In genomic region chr15:63449711-63450110, GRCh38 we compare ENCODE assay signal across 16 cellular contexts. TPM values are rescaled to one million over a fixed set of nuclear protein-coding genes. Genes with fewer than 3 reads are reported as not detected.
DNase-seq lines count a peak whose midpoint lies in the region; ATAC-seq and TF ChIP-seq lines count a peak whose summit lies in the region.
"Had no signal": no experiment of that assay in that cellular context is flagged by ENCODE, and none has a peak within 500 bp of the region (broad histone marks: within the 10 kb centered on the region; RNA-seq: fewer than 3 reads in every experiment).

No MANE protein-coding gene starts in this region.

- H3K4me3 ChIP-seq in H7 (ENCODE audit: insufficient read depth, low read depth, low read length) (no peak overlapping the region), liver (ENCODE audit: low read depth in 1 of 3, low read length in 3 of 3) (peak overlapping the region in 1 of 3 donors; percentile 24), stomach (no peak overlapping the region)
- H3K4me3 ChIP-seq: skin epidermis had no signal

- intact Hi-C loops in stomach (cut with DNase I; ENCODE audit: low total_unique reads), result no loop called here

- WGBS in liver, result 18% methylated on average over 3 of the region's 3 CpGs
- 57 to 66% (median 62%) methylated on average over 3 of the region's 3 CpGs for WGBS in stomach, 5 donors

- H3K36me3 ChIP-seq in H7 (replicated peaks; ENCODE audit: control insufficient read depth, insufficient read depth, low read length), result no peaks in the 10 kb centered on the region
- no peaks in the 10 kb centered on the region for H3K36me3 ChIP-seq in liver (ENCODE audit: control insufficient read depth in 4 of 4, insufficient read depth in 3 of 4, low read depth in 1 of 4, low read length in 3 of 4)
- H3K36me3 ChIP-seq in stomach, result no peaks in the 10 kb centered on the region

- TF ChIP-seq POLR2A in stomach (IDR thresholded peaks at IDR 0.05), result no peak

- TF ChIP-seq CTCF in 22Rv1 (IDR thresholded peaks at IDR 0.05), result no peak
- no peak for TF ChIP-seq CTCF in liver (IDR thresholded peaks at IDR 0.05; ENCODE audit: low read depth, low read length, missing input control)
- no peak for TF ChIP-seq CTCF in stomach (IDR thresholded peaks at IDR 0.05)
- TF ChIP-seq CTCF in GM20000 (IDR thresholded peaks at IDR 0.05; ENCODE audit: extremely low read depth, missing control alignments), result no peak

- TF ChIP-seq RAD21 in liver (IDR thresholded peaks at IDR 0.05), result no peak

- H3K9me3 ChIP-seq in liver (ENCODE audit: control insufficient read depth in 4 of 4, low read length in 3 of 4) (no peaks in the 10 kb centered on the region), stomach (no peaks in the 10 kb centered on the region)

- H3K27me3 ChIP-seq in H7 (ENCODE audit: control insufficient read depth, insufficient read depth, low read length) (no peaks in the 10 kb centered on the region), liver (ENCODE audit: control insufficient read depth in 4 of 4, insufficient read depth in 4 of 4, low read length in 3 of 4) (no peaks in the 10 kb centered on the region), stomach (no peaks in the 10 kb centered on the region)

- H3K9ac ChIP-seq in liver (ENCODE audit: low read depth in 1 of 2, low read length in 2 of 2), result no peak overlapping the region

- peaks cover 3 to 39% (median 20%) of the 10 kb centered on the region in 4 donors for H3K4me1 ChIP-seq in liver (ENCODE audit: control insufficient read depth in 4 of 4, insufficient read depth in 4 of 4, low read length in 3 of 4)
- peaks cover 0 to 21% (median 7%) of the 10 kb centered on the region in 4 donors for H3K4me1 ChIP-seq in stomach

- DNase-seq in H7, result peak; percentile 66
- DNase-seq in COLO668 (lab: John Stamatoyannopoulos, UW; ENCODE audit: unreplicated experiment), result no peak
- no peak for DNase-seq in stomach
- DNase-seq in GM20000 (ENCODE audit: low spot score), result no peak
- DNase-seq in amniotic stem cell (lab: John Stamatoyannopoulos, UW), result no peak
- DNase-seq: ACHN; activated CD8-positive, alpha-beta memory T cell treated with anti-CD3 and anti-CD28 coated beads, Interleukin-2, amount 10 ng/mL, durations not matched to agents 7 days and 5 days; activated gamma-delta T cell treated with Interleukin-2 at 50 U/mL for 16 hours; midbrain; NCI-H1694; NCI-H446 treated with DMSO at 0.1 percent for 48 hours; stimulated activated naive B cell treated with anti-CD40 and anti-IgM and Interleukin-4, amounts not matched to agents 10 μg/mL and 1 μg/mL and 100 μg/mL, for 72 hours had no signal

- peak; percentile 63 for ATAC-seq in SK-N-SH treated with all-trans-retinoic acid at 6 μM for 48 hours
- ATAC-seq: activated CD8-positive, alpha-beta memory T cell treated with anti-CD3 and anti-CD28 coated beads, Interleukin-2, amount 10 ng/mL, durations not matched to agents 7 days and 5 days; stimulated activated naive B cell treated with anti-CD40 and anti-IgM and Interleukin-4, amounts not matched to agents 10 μg/mL and 1 μg/mL and 100 μg/mL, for 72 hours had no signal

- peak overlapping the region; percentile 86 for H3K27ac ChIP-seq in 22Rv1
- H3K27ac ChIP-seq in liver (ENCODE audit: low read depth in 1 of 2, low read length in 2 of 2), result peak overlapping the region; percentile 63 to 78
- no peak overlapping the region for H3K27ac ChIP-seq in stomach

- no peak for TF ChIP-seq EP300 in stomach (IDR thresholded peaks at IDR 0.05)

TF ChIP-seq in SK-N-SH treated with all-trans-retinoic acid at 6 μM for 48 hours, 23 proteins besides CTCF, POLR2A, EP300 and RAD21 (continues in another document):
- TF ChIP-seq RARB (CRISPR knock-in tag; IDR thresholded peaks at IDR 0.05) (no peak), ESRRG (CRISPR knock-in tag; IDR thresholded peaks at IDR 0.05) (no peak), TOX (CRISPR knock-in tag; IDR thresholded peaks at IDR 0.05; ENCODE audit: borderline replicate concordance) (no peak), ZNF70 (CRISPR knock-in tag; IDR thresholded peaks at IDR 0.05) (no peak), ZNF565 (CRISPR knock-in tag; conservative IDR thresholded peaks at IDR 0.05; ENCODE audit: low read depth) (no peak), GLIS3 (CRISPR knock-in tag; IDR thresholded peaks at IDR 0.05) (no peak), CREB5 (CRISPR knock-in tag; IDR thresholded peaks at IDR 0.05; ENCODE audit: low read depth) (no peak), CSDC2 (CRISPR knock-in tag; IDR thresholded peaks at IDR 0.05) (no peak), BACH2 (CRISPR knock-in tag; IDR thresholded peaks at IDR 0.05; ENCODE audit: borderline replicate concordance) (no peak), ZNF8 (CRISPR knock-in tag; IDR thresholded peaks at IDR 0.05) (no peak), ZC3H10 (CRISPR knock-in tag; IDR thresholded peaks at IDR 0.05) (no peak), PPARA (CRISPR knock-in tag; IDR thresholded peaks at IDR 0.05; ENCODE audit: borderline replicate concordance) (no peak), POU6F1 (CRISPR knock-in tag; IDR thresholded peaks at IDR 0.05; ENCODE audit: borderline replicate concordance, low read depth) (no peak)

TF ChIP-seq in liver, 16 proteins besides CTCF, POLR2A, EP300 and RAD21:
- no peak for TF ChIP-seq REST (IDR thresholded peaks at IDR 0.05)
- no peak for TF ChIP-seq NR2F2 (IDR thresholded peaks at IDR 0.05)
- no peak for TF ChIP-seq RXRA (IDR thresholded peaks at IDR 0.05)
- TF ChIP-seq EGR1 (IDR thresholded peaks at IDR 0.05; ENCODE audit: low read depth in 2 of 2), result no peak
- no peak for TF ChIP-seq YY1 (IDR thresholded peaks at IDR 0.05)
- TF ChIP-seq TAF1 (conservative IDR thresholded peaks at IDR 0.05), result no peak
- TF ChIP-seq HNF4G (IDR thresholded peaks at IDR 0.05), result no peak
- no peak for TF ChIP-seq JUND (IDR thresholded peaks at IDR 0.05)
- TF ChIP-seq FOXA1 (IDR thresholded peaks at IDR 0.05), result no peak
- TF ChIP-seq GABPA (IDR thresholded peaks at IDR 0.05 in 1 of 2, conservative IDR thresholded peaks at IDR 0.05 in 1 of 2), result no peak

RNA-seq across cellular contexts. Expression of gene USP3, which starts 54.7 kb away (rescaled TPM):
- 30.0 and 50.8 TPM in 2 replicates for total RNA-seq in H7 (2014; rRNA removed; shearing (Covaris generic))
- total RNA-seq in liver, result 10 to 100 TPM; 17.3 to 25.4 TPM
- polyA plus RNA-seq in liver, result 10 to 100 TPM in 1 of 2 donors, 1 to 10 TPM in 1; 8.5 to 12.3 TPM
- total RNA-seq in stomach, result 100 to 1,000 TPM in 2 of 5 donors, 10 to 100 TPM in 3; 10.5 to 174 (median 68.7) TPM
- polyA plus RNA-seq in stomach, result 10 to 100 TPM; 20.8 to 27.3 (median 25.7) TPM

Comparison
In these comparisons a context has a peak if more than half of its experiments do, and no peak if none do; other contexts are left out.
1. H3K27ac ChIP-seq: peak in 22Rv1 (single experiment) and liver (2 of 2); none in stomach (0 of 5).